Comparison of ENCODE assay signal across 8 cellular contexts in the genomic region with DNA sequence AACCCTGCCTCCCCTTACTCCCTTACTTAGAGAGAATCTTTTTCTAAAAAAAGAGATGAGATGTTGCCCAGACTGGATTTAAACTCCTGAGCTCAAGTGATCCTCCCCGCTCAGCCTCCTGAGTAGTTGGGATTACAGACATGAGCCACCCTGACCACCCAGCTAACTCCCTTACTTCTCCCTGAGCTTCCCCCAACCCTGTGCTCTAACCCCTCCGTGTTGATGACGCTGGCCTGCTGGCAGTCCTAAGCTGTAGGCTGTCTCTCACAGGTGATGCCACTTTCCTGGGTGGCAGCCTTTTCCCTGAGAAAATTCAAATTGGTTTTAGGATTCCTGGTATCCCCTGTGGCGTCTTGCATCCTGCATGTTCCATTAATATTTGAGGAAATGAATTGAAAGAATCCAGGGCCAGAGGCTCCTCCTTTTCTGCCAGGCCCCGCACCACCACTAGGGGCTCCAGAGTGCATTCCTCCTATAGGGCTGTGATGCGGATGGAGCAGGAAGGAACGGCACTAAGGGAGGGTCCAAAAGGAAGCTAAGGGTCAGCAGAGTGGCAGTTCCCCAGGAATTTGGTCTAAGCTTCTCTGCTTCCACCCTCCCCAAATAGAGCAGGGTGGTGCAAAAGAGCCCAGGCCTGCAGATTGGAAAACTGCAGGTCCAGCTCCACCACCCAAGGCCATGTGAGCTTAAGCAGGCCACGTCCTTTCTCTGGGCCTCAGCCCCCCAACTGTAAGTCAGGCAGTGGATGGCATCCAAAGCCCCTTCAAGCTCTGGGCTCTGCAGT.
DNase-seq lines count a peak whose midpoint lies in the region; ATAC-seq, FAIRE-seq and TF ChIP-seq lines count a peak whose summit lies in the region.

No MANE protein-coding gene starts in this region.

- H3K9me3 ChIP-seq in endothelial cell of umbilical vein (replicated peaks; ENCODE audit: control insufficient read depth, insufficient read depth, low read length): no peaks in the 10 kb centered on the region

- no peak overlapping the region for H3K9ac ChIP-seq in endothelial cell of umbilical vein (replicated peaks; ENCODE audit: extremely low read depth, insufficient read depth, low read length)

- no peaks in the 10 kb centered on the region for H3K9me1 ChIP-seq in endothelial cell of umbilical vein (replicated peaks; ENCODE audit: control insufficient read depth, extremely low read depth, insufficient read depth, low read length)

- POLR2A ChIA-PET in endothelial cell of umbilical vein (lab: Charles Lee): interaction anchor here (1.0 kb wide), 1 partner anchor 38 kb away, joined by 3 read pairs; no protein-coding TSS in a partner anchor

- TF ChIP-seq CTCF in endothelial cell of umbilical vein (IDR thresholded peaks at IDR 0.05; ENCODE audit: extremely low read depth in 1 of 2, insufficient read depth in 1 of 2, low read depth in 1 of 2, low read length in 2 of 2): peak; percentile 92

- no peak for TF ChIP-seq POLR2A in endothelial cell of umbilical vein (IDR thresholded peaks at IDR 0.05; ENCODE audit: low read depth, low read length)

- no peak overlapping the region for H3K27ac Mint-ChIP-seq in activated CD8-positive, alpha-beta memory T cell treated with anti-CD3 and anti-CD28 coated beads, Interleukin-2, amount 10 ng/mL, durations not matched to agents 7 days and 5 days

- no TSS peak for BruUV-seq in endothelial cell of umbilical vein (replicated peaks; lab: Mats Ljungman, UMichigan)

- dilution Hi-C loops in endothelial cell of umbilical vein (cut with MboI; ENCODE audit: extremely low pct_ligation_motif_present, low sequenced_read_pairs): no loop called here

- no peak overlapping the region for H3K4me2 ChIP-seq in endothelial cell of umbilical vein (ENCODE audit: insufficient read depth, low read length)

- peak; percentile 57 for ATAC-seq in GM21619 (IDR thresholded peaks at IDR 0.05; ENCODE audit: unreplicated experiment)
- peak; percentile 90 for ATAC-seq in activated CD8-positive, alpha-beta memory T cell treated with anti-CD3 and anti-CD28 coated beads, Interleukin-2, amount 10 ng/mL, durations not matched to agents 7 days and 5 days

- H3K4me3 Mint-ChIP-seq in activated CD8-positive, alpha-beta memory T cell treated with anti-CD3 and anti-CD28 coated beads, Interleukin-2, amount 10 ng/mL, durations not matched to agents 7 days and 5 days: no peak overlapping the region

- peak; percentile 79 for FAIRE-seq in endothelial cell of umbilical vein (lab: Jason Lieb, UNC)

- no peaks in the 10 kb centered on the region for H3K9me3 Mint-ChIP-seq in activated CD8-positive, alpha-beta memory T cell treated with anti-CD3 and anti-CD28 coated beads, Interleukin-2, amount 10 ng/mL, durations not matched to agents 7 days and 5 days (ENCODE audit: low read depth)

- CTCF ChIA-PET in activated CD8-positive, alpha-beta memory T cell treated with anti-CD3 and anti-CD28 coated beads, Interleukin-2, amount 10 ng/mL, durations not matched to agents 7 days and 5 days (lab: Charles Lee): interaction anchor here (0.6 to 5.0 kb wide), 46 partner anchors 10 to 335 kb away, joined by 3 to 53 read pairs (median 4); a partner anchor contains a TSS
- CTCF ChIA-PET in endothelial cell of umbilical vein (lab: Charles Lee): interaction anchor here (0.7 to 4.8 kb wide), 34 partner anchors 8 to 193 kb away, joined by 3 to 38 read pairs (median 4); a partner anchor contains a TSS

- no peak overlapping the region for H3K27ac ChIP-seq in endothelial cell of umbilical vein (ENCODE audit: insufficient read depth, low read depth, low read length)

- H3K36me3 ChIP-seq in endothelial cell of umbilical vein (ENCODE audit: control insufficient read depth in 2 of 2, extremely low read depth in 1 of 2, insufficient read depth in 2 of 2, low read length in 2 of 2): no peaks in the 10 kb centered on the region

- no peaks in the 10 kb centered on the region for H3K27me3 Mint-ChIP-seq in activated CD8-positive, alpha-beta memory T cell treated with anti-CD3 and anti-CD28 coated beads, Interleukin-2, amount 10 ng/mL, durations not matched to agents 7 days and 5 days

- no peaks in the 10 kb centered on the region for H3K36me3 Mint-ChIP-seq in activated CD8-positive, alpha-beta memory T cell treated with anti-CD3 and anti-CD28 coated beads, Interleukin-2, amount 10 ng/mL, durations not matched to agents 7 days and 5 days

- H3K27me3 ChIP-seq in endothelial cell of umbilical vein (ENCODE audit: control insufficient read depth in 2 of 2, insufficient read depth in 2 of 2, low read length in 2 of 2): no peaks in the 10 kb centered on the region

- H3K4me1 ChIP-seq in endothelial cell of umbilical vein (ENCODE audit: control insufficient read depth, extremely low read depth, insufficient read depth, low read length): peaks cover 7% of the 10 kb centered on the region

- no peak overlapping the region for H3K4me3 ChIP-seq in endothelial cell of umbilical vein (replicated peaks in 1 of 3; ENCODE audit: insufficient read depth in 1 of 3, low read depth in 1 of 3, low read length in 3 of 3)

- intact Hi-C loops in endothelial cell of umbilical vein (cut with micrococcal nuclease): loop anchor here (1.0 kb wide), 2 partner anchors 101 to 193 kb away; a partner anchor contains a TSS

- no peaks in the 10 kb centered on the region for H4K20me1 ChIP-seq in endothelial cell of umbilical vein (replicated peaks; ENCODE audit: control insufficient read depth, extremely low read depth, insufficient read depth, low read length)

- DNase-seq in AML-193 (lab: John Stamatoyannopoulos, UW) (peak; percentile 55 to 70), NOMO-1 treated with dmso at 0.1 percent for 144 hours (lab: John Stamatoyannopoulos, UW; ENCODE audit: unreplicated experiment) (peak; percentile 53), endothelial cell of umbilical vein (ENCODE audit: low read depth, low spot score) (peak; percentile 54), mucosa of gallbladder (ENCODE audit: low spot score) (peak; percentile 74), mesenteric fat pad (ENCODE audit: low spot score) (no peak)
- DNase-seq in activated CD8-positive, alpha-beta memory T cell treated with anti-CD3 and anti-CD28 coated beads, Interleukin-2, amount 10 ng/mL, durations not matched to agents 7 days and 5 days: peak; percentile 83
- DNase-seq in stimulated activated CD8-positive, alpha-beta memory T cell treated with anti-CD3 and anti-CD28 coated beads, Interleukin-7, amount 100 ng/mL, for 1 hour (ENCODE audit: low read depth in 2 of 2): peak; percentile 16 to 48

- peak overlapping the region; percentile 77 for H2AFZ ChIP-seq in endothelial cell of umbilical vein (ENCODE audit: low read depth, low read length)

- peaks cover 18% of the 10 kb centered on the region for H3K4me1 Mint-ChIP-seq in activated CD8-positive, alpha-beta memory T cell treated with anti-CD3 and anti-CD28 coated beads, Interleukin-2, amount 10 ng/mL, durations not matched to agents 7 days and 5 days

- H3K79me2 ChIP-seq in endothelial cell of umbilical vein (ENCODE audit: control insufficient read depth, insufficient read depth, low read length): no peaks in the 10 kb centered on the region

TF ChIP-seq in endothelial cell of umbilical vein, 7 proteins besides CTCF, POLR2A, EP300 and RAD21:
- TF ChIP-seq MYC (IDR thresholded peaks at IDR 0.05; ENCODE audit: low read depth, low read length): no peak
- no peak for TF ChIP-seq GATA2 (IDR thresholded peaks at IDR 0.05; ENCODE audit: insufficient read depth, insufficient read length, low read depth, low read length)
- no peak for TF ChIP-seq JUN (IDR thresholded peaks at IDR 0.05; ENCODE audit: borderline replicate concordance, insufficient read depth, insufficient read length, low read depth)
- TF ChIP-seq, protein P1, sequence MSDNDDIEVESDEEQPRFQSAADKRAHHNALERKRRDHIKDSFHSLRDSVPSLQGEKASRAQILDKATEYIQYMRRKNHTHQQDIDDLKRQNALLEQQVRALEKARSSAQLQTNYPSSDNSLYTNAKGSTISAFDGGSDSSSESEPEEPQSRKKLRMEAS (IDR thresholded peaks at IDR 0.05; ENCODE audit: insufficient read depth, insufficient read length): no peak
